In genomic region chr2:65604246-65604645, GRCh38 we compare ENCODE assay signal across 14 cellular contexts.
DNase-seq lines count a peak whose midpoint lies in the region; ATAC-seq and TF ChIP-seq lines count a peak whose summit lies in the region.
"Had no signal": no experiment of that assay in that cellular context is flagged by ENCODE, and none has a peak within 500 bp of the region (broad histone marks: within the 10 kb centered on the region; RNA-seq: fewer than 3 reads in every experiment).

No MANE protein-coding gene starts in this region.

- DNase-seq in ELR (ENCODE audit: low read depth) (peak; percentile 48), RPMI7951 (ENCODE audit: low read depth) (peak; percentile 24), epithelial cell of proximal tubule (ENCODE audit: low read depth) (peak; percentile 6), trophoblast cell (peak; percentile 74 to 79), posterior vena cava (ENCODE audit: low spot score) (no peak), GM20000 (ENCODE audit: low spot score) (no peak), iPS-NIHi7 (ENCODE audit: extremely low spot score) (no peak)
- DNase-seq: activated effector memory CD4-positive, alpha-beta T cell treated with Interleukin-2 at 50 U/mL for 16 hours; CD8-positive, alpha-beta memory T cell; NCI-H1105 treated with DMSO at 0.1 percent for 48 hours; NCI-H524; T-helper 9 cell had no signal

- H3K4me2 ChIP-seq in trophoblast cell (ENCODE audit: low read length): no peak overlapping the region
- H3K4me2 ChIP-seq: neural progenitor cell had no signal

- no peak overlapping the region for H2AK5ac ChIP-seq in trophoblast cell (ENCODE audit: low read length)

- H4K8ac ChIP-seq in trophoblast cell (ENCODE audit: low read depth, low read length): no peak overlapping the region

- no CpG with 5 or more reads among the region's 4 CpGs for WGBS in trophoblast cell (ENCODE audit: extremely low coverage, insufficient coverage, insufficient read length)

- H2BK5ac ChIP-seq in trophoblast cell (ENCODE audit: low read depth, low read length, poor library complexity): no peak overlapping the region

- no peak overlapping the region for H2BK12ac ChIP-seq in trophoblast cell (ENCODE audit: low read length)

- H3K4ac ChIP-seq in trophoblast cell (ENCODE audit: low read depth, low read length): no peak overlapping the region

- H3K79me2 ChIP-seq in trophoblast cell (ENCODE audit: control insufficient read depth, insufficient read depth, low read length, poor library complexity): no peaks in the 10 kb centered on the region

- H2BK120ac ChIP-seq in trophoblast cell (ENCODE audit: insufficient read depth, low read length, poor library complexity): no peak overlapping the region

- no peak overlapping the region for H4K12ac ChIP-seq in trophoblast cell (ENCODE audit: low read depth, low read length)

- H3K27me3 ChIP-seq in trophoblast cell (ENCODE audit: insufficient read depth, low read length): no peaks in the 10 kb centered on the region
- H3K27me3 ChIP-seq: neural progenitor cell had no signal

- H3K9me3 ChIP-seq in trophoblast cell (ENCODE audit: insufficient read depth, low read depth, low read length): no peaks in the 10 kb centered on the region

- no peaks in the 10 kb centered on the region for H3K79me1 ChIP-seq in trophoblast cell (ENCODE audit: low read length)

- ATAC-seq in GM19035 (IDR thresholded peaks at IDR 0.05; ENCODE audit: unreplicated experiment): no peak

- H3K27ac ChIP-seq in trophoblast cell (ENCODE audit: low read depth, low read length): no peak overlapping the region
- H3K27ac ChIP-seq: neural progenitor cell had no signal

- H3K36me3 ChIP-seq in trophoblast cell (ENCODE audit: control insufficient read depth in 1 of 2, insufficient read depth in 2 of 2, low read length in 2 of 2): no peaks in the 10 kb centered on the region
- H3K36me3 ChIP-seq: neural progenitor cell had no signal

- H3K4me1 ChIP-seq in trophoblast cell (ENCODE audit: control insufficient read depth in 1 of 2, insufficient read depth in 2 of 2, low read length in 2 of 2): peaks cover 0 to 3% of the 10 kb centered on the region in 2 experiments

- no peak overlapping the region for H4K91ac ChIP-seq in trophoblast cell (ENCODE audit: low read depth, low read length)

- TF ChIP-seq CTCF in epithelial cell of proximal tubule (conservative IDR thresholded peaks at IDR 0.05; ENCODE audit: low read depth, low read length) (no peak), GM20000 (IDR thresholded peaks at IDR 0.05; ENCODE audit: extremely low read depth, missing control alignments) (no peak)

- H3K18ac ChIP-seq in trophoblast cell (ENCODE audit: low read length): no peak overlapping the region

- no peak overlapping the region for H3K4me3 ChIP-seq in epithelial cell of proximal tubule (ENCODE audit: low read depth, low read length)
- no peak overlapping the region for H3K4me3 ChIP-seq in trophoblast cell (ENCODE audit: low read depth, low read length)
- H3K4me3 ChIP-seq: neural progenitor cell had no signal

- H3K23ac ChIP-seq in trophoblast cell (ENCODE audit: low read length): no peak overlapping the region

- no peak overlapping the region for H2AFZ ChIP-seq in trophoblast cell (ENCODE audit: insufficient read depth, low read length, poor library complexity)
- H2AFZ ChIP-seq: neural progenitor cell had no signal

- no peak overlapping the region for H3K9ac ChIP-seq in trophoblast cell (ENCODE audit: low read length)
- H3K9ac ChIP-seq: neural progenitor cell had no signal

- H3K14ac ChIP-seq in trophoblast cell (ENCODE audit: low read length): no peak overlapping the region

- intact Hi-C loops in posterior vena cava (cut with DNase I): no loop called here

Comparison
In these comparisons a context has a peak if more than half of its experiments do, and no peak if none do; other contexts are left out.
1. DNase-seq: peak in ELR (single experiment), RPMI7951 (single experiment), epithelial cell of proximal tubule (single experiment) and trophoblast cell (2 of 2); none in posterior vena cava (single experiment), GM20000 (single experiment) and iPS-NIHi7 (single experiment).